Comparison of ENCODE assay signal across 1 cellular context in the genomic region with DNA sequence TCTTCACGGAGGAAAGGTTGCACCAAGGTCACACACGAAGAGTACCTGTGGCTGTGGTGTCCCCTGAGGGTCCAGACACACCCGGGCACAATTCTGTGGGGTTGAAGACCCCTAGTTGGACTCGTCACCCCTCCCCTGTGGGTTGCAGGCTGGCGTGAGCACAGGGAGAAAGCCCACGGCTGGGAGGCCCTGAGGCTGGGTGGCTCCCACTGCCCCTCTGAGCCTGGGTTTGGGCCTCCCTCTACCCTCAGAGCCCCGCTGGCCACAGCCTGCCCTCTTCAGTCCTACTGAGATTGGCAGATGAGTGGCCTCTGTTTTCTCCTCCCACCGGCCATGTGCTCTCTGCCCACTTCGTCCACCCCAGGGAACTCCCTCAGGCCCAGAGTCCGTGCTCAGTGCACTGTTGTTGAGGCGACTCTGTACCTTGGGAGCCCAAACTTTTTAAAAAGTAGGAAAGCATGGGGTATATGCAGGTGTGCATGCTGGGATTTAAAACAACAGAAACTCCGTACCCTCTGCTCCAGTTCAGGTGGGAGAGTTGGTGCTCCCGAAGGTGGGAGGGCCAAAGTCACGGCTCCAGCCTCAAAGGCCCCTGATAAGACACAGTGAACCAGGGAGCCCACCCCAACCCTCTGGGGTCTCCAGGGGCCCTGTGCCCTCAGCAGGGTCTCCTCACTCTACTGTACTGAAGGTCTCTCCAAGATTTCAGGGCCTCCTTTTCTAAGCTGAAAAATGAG.
TF ChIP-seq lines count a peak whose summit lies in the region.

No MANE protein-coding gene starts in this region.

TF ChIP-seq in GM23338, 12 proteins besides CTCF, POLR2A, EP300 and RAD21 (continued from another document):
- TF ChIP-seq, protein P1, sequence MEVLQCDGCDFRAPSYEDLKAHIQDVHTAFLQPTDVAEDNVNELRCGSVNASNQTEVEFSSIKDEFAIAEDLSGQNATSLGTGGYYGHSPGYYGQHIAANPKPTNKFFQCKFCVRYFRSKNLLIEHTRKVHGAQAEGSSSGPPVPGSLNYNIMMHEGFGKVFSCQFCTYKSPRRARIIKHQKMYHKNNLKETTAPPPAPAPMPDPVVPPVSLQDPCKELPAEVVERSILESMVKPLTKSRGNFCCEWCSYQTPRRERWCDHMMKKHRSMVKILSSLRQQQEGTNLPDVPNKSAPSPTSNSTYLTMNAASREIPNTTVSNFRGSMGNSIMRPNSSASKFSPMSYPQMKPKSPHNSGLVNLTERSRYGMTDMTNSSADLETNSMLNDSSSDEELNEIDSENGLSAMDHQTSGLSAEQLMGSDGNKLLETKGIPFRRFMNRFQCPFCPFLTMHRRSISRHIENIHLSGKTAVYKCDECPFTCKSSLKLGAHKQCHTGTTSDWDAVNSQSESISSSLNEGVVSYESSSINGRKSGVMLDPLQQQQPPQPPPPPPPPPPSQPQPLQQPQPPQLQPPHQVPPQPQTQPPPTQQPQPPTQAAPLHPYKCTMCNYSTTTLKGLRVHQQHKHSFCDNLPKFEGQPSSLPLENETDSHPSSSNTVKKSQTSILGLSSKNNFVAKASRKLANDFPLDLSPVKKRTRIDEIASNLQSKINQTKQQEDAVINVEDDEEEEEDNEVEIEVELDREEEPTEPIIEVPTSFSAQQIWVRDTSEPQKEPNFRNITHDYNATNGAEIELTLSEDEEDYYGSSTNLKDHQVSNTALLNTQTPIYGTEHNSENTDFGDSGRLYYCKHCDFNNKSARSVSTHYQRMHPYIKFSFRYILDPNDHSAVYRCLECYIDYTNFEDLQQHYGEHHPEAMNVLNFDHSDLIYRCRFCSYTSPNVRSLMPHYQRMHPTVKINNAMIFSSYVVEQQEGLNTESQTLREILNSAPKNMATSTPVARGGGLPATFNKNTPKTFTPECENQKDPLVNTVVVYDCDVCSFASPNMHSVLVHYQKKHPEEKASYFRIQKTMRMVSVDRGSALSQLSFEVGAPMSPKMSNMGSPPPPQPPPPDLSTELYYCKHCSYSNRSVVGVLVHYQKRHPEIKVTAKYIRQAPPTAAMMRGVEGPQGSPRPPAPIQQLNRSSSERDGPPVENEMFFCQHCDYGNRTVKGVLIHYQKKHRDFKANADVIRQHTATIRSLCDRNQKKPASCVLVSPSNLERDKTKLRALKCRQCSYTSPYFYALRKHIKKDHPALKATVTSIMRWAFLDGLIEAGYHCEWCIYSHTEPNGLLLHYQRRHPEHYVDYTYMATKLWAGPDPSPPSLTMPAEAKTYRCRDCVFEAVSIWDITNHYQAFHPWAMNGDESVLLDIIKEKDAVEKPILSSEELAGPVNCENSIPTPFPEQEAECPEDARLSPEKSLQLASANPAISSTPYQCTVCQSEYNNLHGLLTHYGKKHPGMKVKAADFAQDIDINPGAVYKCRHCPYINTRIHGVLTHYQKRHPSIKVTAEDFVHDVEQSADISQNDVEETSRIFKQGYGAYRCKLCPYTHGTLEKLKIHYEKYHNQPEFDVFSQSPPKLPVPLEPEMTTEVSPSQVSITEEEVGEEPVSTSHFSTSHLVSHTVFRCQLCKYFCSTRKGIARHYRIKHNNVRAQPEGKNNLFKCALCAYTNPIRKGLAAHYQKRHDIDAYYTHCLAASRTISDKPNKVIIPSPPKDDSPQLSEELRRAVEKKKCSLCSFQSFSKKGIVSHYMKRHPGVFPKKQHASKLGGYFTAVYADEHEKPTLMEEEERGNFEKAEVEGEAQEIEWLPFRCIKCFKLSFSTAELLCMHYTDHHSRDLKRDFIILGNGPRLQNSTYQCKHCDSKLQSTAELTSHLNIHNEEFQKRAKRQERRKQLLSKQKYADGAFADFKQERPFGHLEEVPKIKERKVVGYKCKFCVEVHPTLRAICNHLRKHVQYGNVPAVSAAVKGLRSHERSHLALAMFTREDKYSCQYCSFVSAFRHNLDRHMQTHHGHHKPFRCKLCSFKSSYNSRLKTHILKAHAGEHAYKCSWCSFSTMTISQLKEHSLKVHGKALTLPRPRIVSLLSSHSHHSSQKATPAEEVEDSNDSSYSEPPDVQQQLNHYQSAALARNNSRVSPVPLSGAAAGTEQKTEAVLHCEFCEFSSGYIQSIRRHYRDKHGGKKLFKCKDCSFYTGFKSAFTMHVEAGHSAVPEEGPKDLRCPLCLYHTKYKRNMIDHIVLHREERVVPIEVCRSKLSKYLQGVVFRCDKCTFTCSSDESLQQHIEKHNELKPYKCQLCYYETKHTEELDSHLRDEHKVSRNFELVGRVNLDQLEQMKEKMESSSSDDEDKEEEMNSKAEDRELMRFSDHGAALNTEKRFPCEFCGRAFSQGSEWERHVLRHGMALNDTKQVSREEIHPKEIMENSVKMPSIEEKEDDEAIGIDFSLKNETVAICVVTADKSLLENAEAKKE (CRISPR knock-in tag; IDR thresholded peaks at IDR 0.05): no peak
- TF ChIP-seq JUNB (IDR thresholded peaks at IDR 0.05; ENCODE audit: unreplicated experiment): no peak
- no peak for TF ChIP-seq POLR2AphosphoS5 (IDR thresholded peaks at IDR 0.05; ENCODE audit: low read depth)
- TF ChIP-seq, protein P2, sequence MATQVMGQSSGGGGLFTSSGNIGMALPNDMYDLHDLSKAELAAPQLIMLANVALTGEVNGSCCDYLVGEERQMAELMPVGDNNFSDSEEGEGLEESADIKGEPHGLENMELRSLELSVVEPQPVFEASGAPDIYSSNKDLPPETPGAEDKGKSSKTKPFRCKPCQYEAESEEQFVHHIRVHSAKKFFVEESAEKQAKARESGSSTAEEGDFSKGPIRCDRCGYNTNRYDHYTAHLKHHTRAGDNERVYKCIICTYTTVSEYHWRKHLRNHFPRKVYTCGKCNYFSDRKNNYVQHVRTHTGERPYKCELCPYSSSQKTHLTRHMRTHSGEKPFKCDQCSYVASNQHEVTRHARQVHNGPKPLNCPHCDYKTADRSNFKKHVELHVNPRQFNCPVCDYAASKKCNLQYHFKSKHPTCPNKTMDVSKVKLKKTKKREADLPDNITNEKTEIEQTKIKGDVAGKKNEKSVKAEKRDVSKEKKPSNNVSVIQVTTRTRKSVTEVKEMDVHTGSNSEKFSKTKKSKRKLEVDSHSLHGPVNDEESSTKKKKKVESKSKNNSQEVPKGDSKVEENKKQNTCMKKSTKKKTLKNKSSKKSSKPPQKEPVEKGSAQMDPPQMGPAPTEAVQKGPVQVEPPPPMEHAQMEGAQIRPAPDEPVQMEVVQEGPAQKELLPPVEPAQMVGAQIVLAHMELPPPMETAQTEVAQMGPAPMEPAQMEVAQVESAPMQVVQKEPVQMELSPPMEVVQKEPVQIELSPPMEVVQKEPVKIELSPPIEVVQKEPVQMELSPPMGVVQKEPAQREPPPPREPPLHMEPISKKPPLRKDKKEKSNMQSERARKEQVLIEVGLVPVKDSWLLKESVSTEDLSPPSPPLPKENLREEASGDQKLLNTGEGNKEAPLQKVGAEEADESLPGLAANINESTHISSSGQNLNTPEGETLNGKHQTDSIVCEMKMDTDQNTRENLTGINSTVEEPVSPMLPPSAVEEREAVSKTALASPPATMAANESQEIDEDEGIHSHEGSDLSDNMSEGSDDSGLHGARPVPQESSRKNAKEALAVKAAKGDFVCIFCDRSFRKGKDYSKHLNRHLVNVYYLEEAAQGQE (IDR thresholded peaks at IDR 0.05; ENCODE audit: unreplicated experiment): no peak
- no peak for TF ChIP-seq ZNF114 (CRISPR knock-in tag; IDR thresholded peaks at IDR 0.05)
